30 cellular contexts compared by ENCODE assay signal in the genomic region with DNA sequence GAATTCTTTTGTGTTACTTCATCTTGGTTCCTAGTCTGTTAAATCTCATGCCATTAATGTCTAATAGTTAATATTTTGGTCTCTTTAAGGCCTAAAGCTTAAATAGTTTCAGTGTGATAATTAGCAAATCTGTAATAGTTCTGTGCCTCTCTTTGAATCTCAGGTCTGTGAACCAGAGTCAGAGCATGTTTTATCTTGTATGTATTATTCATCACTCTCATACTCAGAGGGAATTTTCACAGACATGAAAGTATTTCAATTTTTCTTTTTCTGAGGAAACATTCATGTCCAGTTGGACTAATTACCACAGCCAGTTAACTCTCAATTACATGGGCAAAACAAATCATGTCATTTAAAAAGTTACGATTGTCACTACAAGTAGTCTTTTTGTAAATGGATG.
"Had no signal": no experiment of that assay in that cellular context is flagged by ENCODE, and none has a peak within 500 bp of the region (broad histone marks: within the 10 kb centered on the region; RNA-seq: fewer than 3 reads in every experiment).

No MANE protein-coding gene starts in this region.

- DNase-seq: activated CD4-positive, alpha-beta memory T cell treated with anti-CD3 and anti-CD28 coated beads, Interleukin-2, amount 10 ng/mL, durations not matched to agents 7 days and 5 days; activated CD4-positive, alpha-beta T cell treated with anti-CD3 and anti-CD28 coated beads for 4 hours; activated CD4-positive, alpha-beta T cell treated with anti-CD3 and anti-CD28 coated beads, Interleukin-2, amount 10 ng/mL, durations not matched to agents 7 days and 5 days; activated CD4-positive, alpha-beta T cell treated with anti-CD3 and anti-CD28 coated beads, Interleukin-2, amount 50 U/mL, for 4 hours; activated CD4-positive, CD25-positive, alpha-beta regulatory T cell; activated CD4-positive, CD25-positive, alpha-beta regulatory T cell treated with anti-CD3 and anti-CD28 coated beads, Interleukin-2, amount 50 U/mL, for 72 hours; activated CD8-positive, alpha-beta memory T cell treated with anti-CD3 and anti-CD28 coated beads, Interleukin-2, amount 50 U/mL, for 48 hours; activated gamma-delta T cell; activated naive CD4-positive, alpha-beta T cell; activated naive CD4-positive, alpha-beta T cell treated with anti-CD3 and anti-CD28 coated beads, Interleukin-2, amount 10 ng/mL, durations not matched to agents 7 days and 5 days; activated naive CD8-positive, alpha-beta T cell treated with anti-CD3 and anti-CD28 coated beads, Interleukin-2, amount 10 ng/mL, durations not matched to agents 7 days and 5 days; activated T-cell treated with anti-CD3 and anti-CD28 coated beads for 4 hours; activated T-cell treated with anti-CD3 and anti-CD28 coated beads, Interleukin-2, amount 50 U/mL, for 24 hours; activated T-cell treated with anti-CD3 and anti-CD28 coated beads, Interleukin-2, amount 50 U/mL, for 72 hours; dorsolateral prefrontal cortex; effector memory CD4-positive, alpha-beta T cell; endodermal cell; erythroblast; esophagus squamous epithelium; head of caudate nucleus; T-helper 1 cell; T-helper 17 cell had no signal

- H3K27me3 Mint-ChIP-seq: activated CD4-positive, alpha-beta memory T cell treated with anti-CD3 and anti-CD28 coated beads, Interleukin-2, amount 10 ng/mL, durations not matched to agents 7 days and 5 days; activated CD4-positive, alpha-beta T cell treated with anti-CD3 and anti-CD28 coated beads, Interleukin-2, amount 10 ng/mL, durations not matched to agents 7 days and 5 days; activated naive CD4-positive, alpha-beta T cell treated with anti-CD3 and anti-CD28 coated beads, Interleukin-2, amount 10 ng/mL, durations not matched to agents 7 days and 5 days; activated naive CD8-positive, alpha-beta T cell treated with anti-CD3 and anti-CD28 coated beads, Interleukin-2, amount 10 ng/mL, durations not matched to agents 7 days and 5 days; activated T-cell treated with anti-CD3 and anti-CD28 coated beads, Interleukin-2, amount 50 U/mL, for 24 hours; brain; central memory CD8-positive, alpha-beta T cell; dendritic cell treated with granulocyte-macrophage colony-stimulating factor and Interleukin-4, amounts not matched to agents 40 ng/mL and 50 ng/mL, for 4 days; T-helper 17 cell had no signal

- H3K4me3 Mint-ChIP-seq: activated CD4-positive, alpha-beta memory T cell treated with anti-CD3 and anti-CD28 coated beads, Interleukin-2, amount 10 ng/mL, durations not matched to agents 7 days and 5 days; activated CD4-positive, alpha-beta T cell treated with anti-CD3 and anti-CD28 coated beads, Interleukin-2, amount 10 ng/mL, durations not matched to agents 7 days and 5 days; activated naive CD4-positive, alpha-beta T cell treated with anti-CD3 and anti-CD28 coated beads, Interleukin-2, amount 10 ng/mL, durations not matched to agents 7 days and 5 days; activated naive CD8-positive, alpha-beta T cell treated with anti-CD3 and anti-CD28 coated beads, Interleukin-2, amount 10 ng/mL, durations not matched to agents 7 days and 5 days; activated T-cell treated with anti-CD3 and anti-CD28 coated beads, Interleukin-2, amount 50 U/mL, for 24 hours; activated T-cell treated with anti-CD3 and anti-CD28 coated beads, Interleukin-2, amount 50 U/mL, for 72 hours; brain; central memory CD8-positive, alpha-beta T cell; dendritic cell treated with granulocyte-macrophage colony-stimulating factor and Interleukin-4, amounts not matched to agents 40 ng/mL and 50 ng/mL, for 4 days; endodermal cell; T-helper 17 cell had no signal

- H3K27ac Mint-ChIP-seq: activated CD4-positive, alpha-beta memory T cell treated with anti-CD3 and anti-CD28 coated beads, Interleukin-2, amount 10 ng/mL, durations not matched to agents 7 days and 5 days; activated CD4-positive, alpha-beta T cell treated with anti-CD3 and anti-CD28 coated beads, Interleukin-2, amount 10 ng/mL, durations not matched to agents 7 days and 5 days; activated naive CD4-positive, alpha-beta T cell treated with anti-CD3 and anti-CD28 coated beads, Interleukin-2, amount 10 ng/mL, durations not matched to agents 7 days and 5 days; activated naive CD4-positive, alpha-beta T cell treated with anti-CD3 and anti-CD28 coated beads, Interleukin-2, amount 50 U/mL, for 72 hours; activated naive CD8-positive, alpha-beta T cell treated with anti-CD3 and anti-CD28 coated beads, Interleukin-2, amount 10 ng/mL, durations not matched to agents 7 days and 5 days; activated T-cell treated with anti-CD3 and anti-CD28 coated beads, Interleukin-2, amount 50 U/mL, for 24 hours; activated T-cell treated with anti-CD3 and anti-CD28 coated beads, Interleukin-2, amount 50 U/mL, for 72 hours; brain; dendritic cell treated with granulocyte-macrophage colony-stimulating factor and Interleukin-4, amounts not matched to agents 40 ng/mL and 50 ng/mL, for 4 days; endodermal cell; T-helper 17 cell had no signal

- H3K27me3 ChIP-seq: ascending aorta, breast epithelium, dorsolateral prefrontal cortex, esophagus squamous epithelium had no signal

- H3K4me1 ChIP-seq: ascending aorta, breast epithelium, esophagus squamous epithelium had no signal

- ATAC-seq: activated naive CD4-positive, alpha-beta T cell treated with anti-CD3 and anti-CD28 coated beads, Interleukin-2, amount 50 U/mL, for 72 hours; activated T-cell treated with anti-CD3 and anti-CD28 coated beads, Interleukin-2, amount 50 U/mL, for 72 hours; T-helper 17 cell had no signal

- H3K36me3 Mint-ChIP-seq: activated naive CD4-positive, alpha-beta T cell treated with anti-CD3 and anti-CD28 coated beads, Interleukin-2, amount 10 ng/mL, durations not matched to agents 7 days and 5 days; activated naive CD4-positive, alpha-beta T cell treated with anti-CD3 and anti-CD28 coated beads, Interleukin-2, amount 50 U/mL, for 72 hours; activated naive CD8-positive, alpha-beta T cell treated with anti-CD3 and anti-CD28 coated beads, Interleukin-2, amount 10 ng/mL, durations not matched to agents 7 days and 5 days; brain had no signal

- H3K36me3 ChIP-seq: ascending aorta, breast epithelium, esophagus squamous epithelium had no signal

- H3K27ac ChIP-seq: ascending aorta, breast epithelium, coronary artery, dorsolateral prefrontal cortex, esophagus squamous epithelium had no signal

- H3K4me3 ChIP-seq: ascending aorta, breast epithelium, coronary artery, dorsolateral prefrontal cortex, esophagus squamous epithelium had no signal

- H3K9me3 ChIP-seq: ascending aorta, breast epithelium, esophagus squamous epithelium had no signal

- H3K9me3 Mint-ChIP-seq: activated CD4-positive, alpha-beta memory T cell treated with anti-CD3 and anti-CD28 coated beads, Interleukin-2, amount 10 ng/mL, durations not matched to agents 7 days and 5 days; activated CD4-positive, alpha-beta T cell treated with anti-CD3 and anti-CD28 coated beads, Interleukin-2, amount 10 ng/mL, durations not matched to agents 7 days and 5 days; activated naive CD4-positive, alpha-beta T cell treated with anti-CD3 and anti-CD28 coated beads, Interleukin-2, amount 10 ng/mL, durations not matched to agents 7 days and 5 days; activated naive CD4-positive, alpha-beta T cell treated with anti-CD3 and anti-CD28 coated beads, Interleukin-2, amount 50 U/mL, for 72 hours; activated naive CD8-positive, alpha-beta T cell treated with anti-CD3 and anti-CD28 coated beads, Interleukin-2, amount 10 ng/mL, durations not matched to agents 7 days and 5 days; activated T-cell treated with anti-CD3 and anti-CD28 coated beads, Interleukin-2, amount 50 U/mL, for 24 hours; endodermal cell had no signal

- H3K4me1 Mint-ChIP-seq: activated CD4-positive, alpha-beta memory T cell treated with anti-CD3 and anti-CD28 coated beads, Interleukin-2, amount 10 ng/mL, durations not matched to agents 7 days and 5 days; activated CD4-positive, alpha-beta T cell treated with anti-CD3 and anti-CD28 coated beads, Interleukin-2, amount 10 ng/mL, durations not matched to agents 7 days and 5 days; activated naive CD4-positive, alpha-beta T cell treated with anti-CD3 and anti-CD28 coated beads, Interleukin-2, amount 10 ng/mL, durations not matched to agents 7 days and 5 days; activated naive CD8-positive, alpha-beta T cell treated with anti-CD3 and anti-CD28 coated beads, Interleukin-2, amount 10 ng/mL, durations not matched to agents 7 days and 5 days; central memory CD8-positive, alpha-beta T cell; endodermal cell; T-helper 17 cell had no signal

- FAIRE-seq: frontal cortex had no signal
